Comparison of ENCODE assay signal across 8 cellular contexts in the genomic region with DNA sequence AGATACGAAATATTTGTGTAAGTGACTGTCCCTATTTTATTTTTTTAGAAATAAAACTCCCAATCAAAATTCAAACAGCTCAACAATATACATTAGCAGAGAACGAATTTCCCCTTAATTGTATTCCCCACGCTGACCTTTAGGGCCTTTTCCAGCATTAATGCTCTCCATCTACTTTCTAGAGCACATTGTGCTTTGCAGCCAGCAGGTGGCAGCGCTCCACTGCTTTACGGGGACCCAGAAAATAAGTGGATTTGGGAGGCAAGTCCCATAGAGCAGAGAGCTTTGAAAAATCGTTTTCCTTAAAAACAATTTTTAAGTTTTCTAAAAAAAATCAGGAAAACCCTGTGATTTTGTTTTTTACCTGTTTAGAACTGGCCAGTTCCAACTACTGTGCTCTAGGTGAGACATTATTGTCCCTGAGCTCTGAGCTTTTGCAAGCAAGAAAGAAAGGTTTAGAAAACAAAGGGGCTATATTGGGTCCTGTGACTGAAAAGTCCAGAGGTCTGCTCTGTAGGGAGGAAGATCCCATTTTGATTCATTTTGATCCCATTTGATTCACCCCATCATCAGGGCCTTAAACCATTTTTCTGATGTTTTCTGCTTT.
DNase-seq lines count a peak whose midpoint lies in the region; ATAC-seq and TF ChIP-seq lines count a peak whose summit lies in the region.

No MANE protein-coding gene starts in this region.

- no peak overlapping the region for H3K14ac ChIP-seq in neuronal stem cell (ENCODE audit: low read length)

- H3K4me3 Mint-ChIP-seq in activated CD4-positive, alpha-beta T cell treated with anti-CD3 and anti-CD28 coated beads for 36 hours: no peak overlapping the region

- CTCF ChIA-PET in activated CD4-positive, alpha-beta T cell treated with anti-CD3 and anti-CD28 coated beads for 36 hours (lab: Charles Lee): interaction anchor here (0.6 to 4.4 kb wide), 50 partner anchors 10 to 1131 kb away, joined by 3 to 43 read pairs (median 4); partner anchors contain the start of gene ZNF644

- H3K4me1 Mint-ChIP-seq in activated CD4-positive, alpha-beta T cell treated with anti-CD3 and anti-CD28 coated beads for 36 hours: no peaks in the 10 kb centered on the region

- no peak overlapping the region for H3K4ac ChIP-seq in neuronal stem cell (ENCODE audit: low read length)

- POLR2A ChIA-PET in activated CD4-positive, alpha-beta T cell treated with anti-CD3 and anti-CD28 coated beads for 36 hours (lab: Charles Lee): no interaction called here

- H3K36me3 Mint-ChIP-seq in activated CD4-positive, alpha-beta T cell treated with anti-CD3 and anti-CD28 coated beads for 36 hours (ENCODE audit: low read depth): no peaks in the 10 kb centered on the region

- no peak overlapping the region for H4K91ac ChIP-seq in neuronal stem cell (ENCODE audit: low read depth, low read length, poor library complexity)

- H3K9ac ChIP-seq in neuronal stem cell (ENCODE audit: low read depth, low read length, poor library complexity): no peak overlapping the region

- H3K18ac ChIP-seq in neuronal stem cell (ENCODE audit: low read length): no peak overlapping the region

- H4K8ac ChIP-seq in neuronal stem cell (ENCODE audit: low read depth, low read length): no peak overlapping the region

- no peak overlapping the region for H2BK120ac ChIP-seq in neuronal stem cell (ENCODE audit: low read depth, low read length)

- no peaks in the 10 kb centered on the region for H3K27me3 ChIP-seq in neuronal stem cell (ENCODE audit: control insufficient read depth in 3 of 3, insufficient read depth in 3 of 3, low read depth in 1 of 3, low read length in 3 of 3)

- no peak overlapping the region for H2BK15ac ChIP-seq in neuronal stem cell (ENCODE audit: low read length)

- H3K79me1 ChIP-seq in neuronal stem cell (ENCODE audit: low read depth, low read length): no peaks in the 10 kb centered on the region

- H2AFZ ChIP-seq in neuronal stem cell (ENCODE audit: low read length): peak overlapping the region; percentile 57

- no peak overlapping the region for H2AK5ac ChIP-seq in neuronal stem cell (ENCODE audit: low read depth, low read length)

- intact Hi-C loops in activated CD4-positive, alpha-beta T cell treated with anti-CD3 and anti-CD28 coated beads for 36 hours (cut with DNase I, micrococcal nuclease): loop anchor here (1.0 to 10.0 kb wide), 9 partner anchors 112 to 1121 kb away; partner anchors contain the start of genes CDC7 (in 1 of the 2) and HFM1 (in 1 of the 2)

- WGBS in neuronal stem cell (ENCODE audit: extremely low coverage in 2 of 2, insufficient read length in 2 of 2, insufficient replicate concordance in 1 of 2), 2 donors: no CpG with 5 or more reads among the region's 6 CpGs

- H3K27ac ChIP-seq in neuronal stem cell (replicated peaks; ENCODE audit: low read length): no peak overlapping the region

- peaks cover 1 to 3% of the 10 kb centered on the region in 2 donors for H3K4me1 ChIP-seq in neuronal stem cell (ENCODE audit: control insufficient read depth in 2 of 2, insufficient read depth in 1 of 2, low read depth in 1 of 2, low read length in 2 of 2)

- peak; percentile 64 for DNase-seq in activated CD4-positive, alpha-beta T cell treated with anti-CD3 and anti-CD28 coated beads for 36 hours
- DNase-seq in activated CD4-positive, alpha-beta T cell treated with anti-CD3 and anti-CD28 coated beads for 1 hour: no peak
- DNase-seq in NCI-H345 treated with DMSO at 0.1 percent for 48 hours (lab: John Stamatoyannopoulos, UW; ENCODE audit: unreplicated experiment) (peak; percentile 62), fibroblast of pulmonary artery (ENCODE audit: low read depth) (peak; percentile 71), neuronal stem cell (ENCODE audit: low spot score) (peak; percentile 60)
- DNase-seq in activated CD4-positive, alpha-beta T cell treated with anti-CD3 and anti-CD28 coated beads, Interleukin-2, amount 50 U/mL, for 48 hours: peak; percentile 23 to 37

- no peak overlapping the region for H2BK12ac ChIP-seq in neuronal stem cell (ENCODE audit: low read length)

- H3K27me3 Mint-ChIP-seq in activated CD4-positive, alpha-beta T cell treated with anti-CD3 and anti-CD28 coated beads for 36 hours: peaks cover 2% of the 10 kb centered on the region

- H3K23ac ChIP-seq in neuronal stem cell (ENCODE audit: low read depth, low read length, poor library complexity): no peak overlapping the region

- H2BK5ac ChIP-seq in neuronal stem cell (ENCODE audit: low read length): no peak overlapping the region

- H3K27ac Mint-ChIP-seq in activated CD4-positive, alpha-beta T cell treated with anti-CD3 and anti-CD28 coated beads for 36 hours: no peak overlapping the region

- H3K36me3 ChIP-seq in neuronal stem cell (replicated peaks in 1 of 2; ENCODE audit: control insufficient read depth in 2 of 2, insufficient read depth in 2 of 2, low read length in 2 of 2): no peaks in the 10 kb centered on the region

- no peaks in the 10 kb centered on the region for H3K9me3 ChIP-seq in neuronal stem cell (replicated peaks in 1 of 2; ENCODE audit: control insufficient read depth in 2 of 2, insufficient read depth in 1 of 2, low read depth in 1 of 2, low read length in 2 of 2)

- ATAC-seq in activated CD4-positive, alpha-beta T cell treated with anti-CD3 and anti-CD28 coated beads for 36 hours: peak; percentile 44
- ATAC-seq in HG02885 (IDR thresholded peaks at IDR 0.05; ENCODE audit: poor library complexity, unreplicated experiment) (peak; percentile 61), HG02610 (IDR thresholded peaks at IDR 0.05; ENCODE audit: unreplicated experiment) (no peak)

- H3K9me3 Mint-ChIP-seq in activated CD4-positive, alpha-beta T cell treated with anti-CD3 and anti-CD28 coated beads for 36 hours (ENCODE audit: low read depth): no peaks in the 10 kb centered on the region

- H3K4me2 ChIP-seq in neuronal stem cell (ENCODE audit: insufficient read depth, low read length, poor library complexity, severe bottlenecking): no peak overlapping the region

- H3K4me3 ChIP-seq in fibroblast of pulmonary artery (replicated peaks; ENCODE audit: low read depth, low read length) (no peak overlapping the region), neuronal stem cell (ENCODE audit: low read length in 2 of 2) (no peak overlapping the region)

- peak; percentile 89 for TF ChIP-seq CTCF in fibroblast of pulmonary artery (IDR thresholded peaks at IDR 0.05; ENCODE audit: low read length, missing control alignments)
